Comparison of ENCODE assay signal across 1 cellular context in the genomic region with DNA sequence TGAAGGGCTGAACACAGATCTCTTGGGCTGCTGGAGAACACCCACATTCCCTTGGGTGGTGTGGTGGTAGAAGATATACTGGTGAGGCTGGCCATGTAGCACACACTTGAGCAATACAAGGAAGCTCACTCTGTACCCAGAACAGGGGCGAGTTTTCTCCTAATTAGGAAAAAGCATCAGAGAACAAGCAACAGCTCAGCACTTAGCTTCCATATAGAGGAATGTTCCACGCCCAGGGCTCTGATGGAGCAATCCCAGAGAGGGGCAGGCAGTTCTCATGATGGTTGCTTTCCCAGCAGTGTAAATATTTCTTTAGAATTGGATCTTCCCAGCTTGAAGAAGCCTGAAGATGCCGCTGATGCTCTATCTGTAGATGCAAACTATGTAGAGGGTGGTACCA.
TF ChIP-seq lines count a peak whose summit lies in the region.

No MANE protein-coding gene starts in this region.

TF ChIP-seq in H1, 55 proteins besides CTCF, POLR2A, EP300 and RAD21:
- TF ChIP-seq TCF12 (IDR thresholded peaks at IDR 0.05; ENCODE audit: low read depth, low read length): no peak
